Comparison of ENCODE assay signal across 8 cellular contexts in the genomic region with DNA sequence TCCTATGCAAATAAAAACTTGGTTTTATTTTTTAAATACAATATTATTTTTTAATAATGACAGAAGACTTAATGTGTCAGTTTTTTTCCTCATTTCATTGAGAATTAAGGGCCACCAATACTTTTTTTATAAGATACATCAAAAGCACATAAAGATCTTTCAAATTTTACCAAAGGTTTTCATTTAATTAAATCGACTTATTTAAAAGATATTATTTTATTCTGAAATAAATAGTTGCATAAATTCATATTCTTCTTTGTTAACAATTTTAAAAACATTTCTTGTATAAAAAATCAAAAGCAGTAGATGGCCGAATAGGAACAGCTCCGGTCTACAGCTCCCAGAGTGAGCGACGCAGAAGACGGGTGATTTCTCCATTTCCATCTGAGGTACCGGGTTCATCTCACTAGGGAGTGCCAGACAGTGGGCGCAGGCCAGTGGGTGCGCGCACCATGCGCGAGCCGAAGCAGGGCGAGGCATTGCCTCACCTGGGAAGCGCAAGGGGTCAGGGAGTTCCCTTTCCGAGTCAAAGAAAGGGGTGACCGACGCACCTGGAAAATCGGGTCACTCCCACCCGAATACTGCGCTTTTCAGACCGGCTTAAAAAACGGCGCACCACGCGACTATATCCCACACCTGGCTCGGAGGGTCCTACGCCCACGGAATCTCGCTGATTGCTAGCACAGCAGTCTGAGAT.
A peak's percentile ranks its signal among the peaks of the same experiment; 100 is the strongest.
DNase-seq lines count a peak whose midpoint lies in the region; ATAC-seq, FAIRE-seq and TF ChIP-seq lines count a peak whose summit lies in the region.
"Not testable (repeated sequence)": the region's sequence is repeated elsewhere in the genome, so short reads cannot be mapped to it uniquely, and the experiment has no call there.

No MANE protein-coding gene starts in this region.

- H3K9me3 Mint-ChIP-seq in activated T-helper 17 cell treated with anti-CD3 and anti-CD28 coated beads, Interleukin-2, amount 50 U/mL, for 72 hours; naive B cell: not testable (repeated sequence)

- ATAC-seq in activated T-helper 17 cell treated with anti-CD3 and anti-CD28 coated beads, Interleukin-2, amount 50 U/mL, for 72 hours (replicated peaks); naive B cell (ENCODE audit: low read depth in 2 of 2): not testable (repeated sequence)

- not testable (repeated sequence) for H3K36me3 Mint-ChIP-seq in activated T-helper 17 cell treated with anti-CD3 and anti-CD28 coated beads, Interleukin-2, amount 50 U/mL, for 72 hours (ENCODE audit: low read depth); naive B cell

- 10 to 19% (median 17%) methylated on average over 17 to 28 of the region's 30 CpGs for WGBS in small intestine, 3 donors

- peak overlapping the region; percentile 25 for H3K4me3 Mint-ChIP-seq in activated T-helper 17 cell treated with anti-CD3 and anti-CD28 coated beads, Interleukin-2, amount 50 U/mL, for 72 hours
- peak overlapping the region; percentile 71 to 94 (median 85) for H3K4me3 Mint-ChIP-seq in naive B cell

- H3K27me3 ChIP-seq in BLaER1; colonic mucosa; right atrium auricular region; small intestine (ENCODE audit: control insufficient read depth in 2 of 2, insufficient read depth in 2 of 2, low read length in 2 of 2): not testable (repeated sequence)

- intact Hi-C loops in colonic mucosa (cut with DNase I), result not testable (repeated sequence)

- H3K4me3 ChIP-seq in BLaER1, result peak overlapping the region; percentile 63
- peak overlapping the region; percentile 17 for H3K4me3 ChIP-seq in colonic mucosa
- peak overlapping the region; percentile 44 to 53 for H3K4me3 ChIP-seq in right atrium auricular region
- H3K4me3 ChIP-seq in small intestine (ENCODE audit: low read depth in 1 of 2, low read length in 2 of 2), result not testable (repeated sequence)

- H3K4me2 ChIP-seq in BLaER1, result peak overlapping the region; percentile 32; the same call in 1 of the 2 replicates

- H3K9ac ChIP-seq in BLaER1; colonic mucosa (ENCODE audit: low read depth in 2 of 2, low read length in 2 of 2): not testable (repeated sequence)

- H3K27me3 Mint-ChIP-seq in activated T-helper 17 cell treated with anti-CD3 and anti-CD28 coated beads, Interleukin-2, amount 50 U/mL, for 72 hours; naive B cell: not testable (repeated sequence)

- H3K27ac ChIP-seq in BLaER1; colonic mucosa; small intestine (ENCODE audit: low read depth in 1 of 2, low read length in 1 of 2): not testable (repeated sequence)
- H3K27ac ChIP-seq in right atrium auricular region, result peak overlapping the region in 1 of 2 donors; percentile 19

- DNase-seq in HT-29 (ENCODE audit: low spot score), result peak; percentile 18
- not testable (repeated sequence) for DNase-seq in RCC 7860 (ENCODE audit: low spot score); colonic mucosa; right atrium auricular region (ENCODE audit: low spot score); naive B cell
- DNase-seq in small intestine, result peak; percentile 2

- not testable (repeated sequence) for H3K36me3 ChIP-seq in BLaER1; colonic mucosa; right atrium auricular region; small intestine (ENCODE audit: control insufficient read depth in 2 of 2, insufficient read depth in 2 of 2, low read length in 2 of 2)

- peak; percentile 36 for FAIRE-seq in RCC 7860 (lab: Jason Lieb, UNC)
- peak; percentile 85 for FAIRE-seq in small intestine (lab: Jason Lieb, UNC)

- not testable (repeated sequence) for H3K27ac Mint-ChIP-seq in activated T-helper 17 cell treated with anti-CD3 and anti-CD28 coated beads, Interleukin-2, amount 50 U/mL, for 72 hours
- H3K27ac Mint-ChIP-seq in naive B cell, result peak overlapping the region in 2 of 6 donors; percentile 41 to 47

- H3K9me3 ChIP-seq in BLaER1; colonic mucosa; right atrium auricular region; small intestine (ENCODE audit: control insufficient read depth, low read depth): not testable (repeated sequence)

- not testable (repeated sequence) for H4K20me1 ChIP-seq in BLaER1

- H3K4me1 Mint-ChIP-seq in activated T-helper 17 cell treated with anti-CD3 and anti-CD28 coated beads, Interleukin-2, amount 50 U/mL, for 72 hours; naive B cell: not testable (repeated sequence)

- H3K4me1 ChIP-seq in BLaER1; colonic mucosa; right atrium auricular region; small intestine (ENCODE audit: control insufficient read depth in 2 of 2, insufficient read depth in 1 of 2, low read depth in 1 of 2, low read length in 1 of 2): not testable (repeated sequence)

- TF ChIP-seq CTCF in colonic mucosa (IDR thresholded peaks at IDR 0.05); right atrium auricular region (IDR thresholded peaks at IDR 0.05): not testable (repeated sequence)
